Comparison of ENCODE assay signal across 14 cellular contexts in genomic region chr16:1192384-1193073, GRCh38. TPM values are rescaled to one million over a fixed set of nuclear protein-coding genes. Genes with fewer than 3 reads are reported as not detected.
DNase-seq lines count a peak whose midpoint lies in the region; ATAC-seq, FAIRE-seq and TF ChIP-seq lines count a peak whose summit lies in the region.
"Had no signal": no experiment of that assay in that cellular context is flagged by ENCODE, and none has a peak within 500 bp of the region (broad histone marks: within the 10 kb centered on the region; RNA-seq: fewer than 3 reads in every experiment).

No MANE protein-coding gene starts in this region.

- no peaks in the 10 kb centered on the region for H3K9me1 ChIP-seq in IMR-90 (ENCODE audit: insufficient read depth, low read length)
- H3K9me1 ChIP-seq in K562 (ENCODE audit: control insufficient read depth, insufficient read depth, low read length): no peaks in the 10 kb centered on the region

- no peak overlapping the region for H3K23ac ChIP-seq in IMR-90 (ENCODE audit: low read depth, low read length)

- H2AFZ ChIP-seq in IMR-90 (replicated peaks; ENCODE audit: low read length, poor library complexity): no peak overlapping the region
- H2AFZ ChIP-seq in K562 (ENCODE audit: low read depth, low read length): no peak overlapping the region

- TF ChIP-seq RAD21 in IMR-90 (IDR thresholded peaks at IDR 0.05; ENCODE audit: low read length) (no peak), K562 (CRISPR knock-in tag; conservative IDR thresholded peaks at IDR 0.05 in 1 of 2, IDR thresholded peaks at IDR 0.05 in 1 of 2) (no peak)

- no peak overlapping the region for H2BK5ac ChIP-seq in IMR-90 (ENCODE audit: low read depth, low read length, poor library complexity, severe bottlenecking)

- H3K14ac ChIP-seq in IMR-90 (replicated peaks; ENCODE audit: low read depth, low read length): no peak overlapping the region

- POLR2A ChIA-PET in IMR-90 (lab: Charles Lee; ENCODE audit: unreplicated experiment): no interaction called here
- POLR2A ChIA-PET in K562 (lab: Yijun Ruan, JAX): interaction anchor here (1.1 kb wide), 1 partner anchor 16 kb away, joined by 3 read pairs; no protein-coding TSS in a partner anchor

- dilution Hi-C loops in IMR-90 (cut with HindIII; ENCODE audit: low sequenced_read_pairs, unreplicated experiment): no loop called here

- H3K79me1 ChIP-seq in IMR-90 (ENCODE audit: low read depth in 1 of 2, low read length in 2 of 2): no peaks in the 10 kb centered on the region

- peak overlapping the region; percentile 88 for H2AK9ac ChIP-seq in IMR-90 (replicated peaks; ENCODE audit: low read depth, low read length, poor library complexity)

- CTCF ChIA-PET in IMR-90 (lab: Yijun Ruan, JAX): no interaction called here
- CTCF ChIA-PET in K562 (lab: Yijun Ruan, JAX; ENCODE audit: low intra/inter-chr PET ratio): interaction anchor here (3.5 kb wide), 1 partner anchor 85 kb away, joined by 38 read pairs; no protein-coding TSS in a partner anchor

- H4K8ac ChIP-seq in IMR-90 (ENCODE audit: low read depth in 2 of 2, low read length in 2 of 2): no peak overlapping the region

- no peak overlapping the region for H3K4ac ChIP-seq in IMR-90 (ENCODE audit: low read depth, low read length)

- no peak for TF ChIP-seq CTCF in IMR-90 (conservative IDR thresholded peaks at IDR 0.05; ENCODE audit: low read depth, low read length)
- TF ChIP-seq CTCF in K562 (IDR thresholded peaks at IDR 0.05 in 2 of 3, conservative IDR thresholded peaks at IDR 0.05 in 1 of 3; ENCODE audit: insufficient read depth in 2 of 3, low read depth in 1 of 3, low read length in 3 of 3): no peak

- DNase-seq in IMR-90: no peak
- no peak for DNase-seq in K562 (ENCODE audit: extremely low read depth in 1 of 4, low spot score in 3 of 4)
- no peak for DNase-seq in left lobe of liver (ENCODE audit: low spot score)
- DNase-seq in HUDEP-2 (lab: John Stamatoyannopoulos, UW; ENCODE audit: unreplicated experiment in 76 of 76): no peak
- DNase-seq in activated gamma-delta T cell treated with Interleukin-2 at 50 U/mL for 16 hours: no peak
- DNase-seq in kidney tubule cell (ENCODE audit: low spot score): no peak
- DNase-seq: CD8-positive, alpha-beta T cell; NCI-H748 treated with DMSO at 0.1 percent for 48 hours; Peyer's patch had no signal

- H4K20me1 ChIP-seq in IMR-90 (ENCODE audit: insufficient read depth, low read length) (peaks cover 14% of the 10 kb centered on the region), K562 (replicated peaks; ENCODE audit: control insufficient read depth, insufficient read depth, low read length) (peaks cover 17% of the 10 kb centered on the region)

- H3K27me3 ChIP-seq in IMR-90 (ENCODE audit: control insufficient read depth, insufficient read depth, low read length) (no peaks in the 10 kb centered on the region; the same call in 1 of the 2 replicates), K562 (ENCODE audit: control insufficient read depth in 2 of 2, insufficient read depth in 2 of 2, low read length in 2 of 2) (peaks cover 0 to 32% of the 10 kb centered on the region in 2 experiments; a peak in 2 of 5 replicates), stomach smooth muscle (ENCODE audit: control insufficient read depth in 1 of 2, insufficient read depth in 2 of 2, low read length in 2 of 2) (no peaks in the 10 kb centered on the region)
- H3K27me3 ChIP-seq: BE2C, Peyer's patch had no signal

- H3K4me3 ChIP-seq in IMR-90 (ENCODE audit: insufficient read depth, low read depth, low read length) (no peak overlapping the region), K562 (no peak overlapping the region), stomach smooth muscle (ENCODE audit: low read length in 2 of 2) (no peak overlapping the region)
- H3K4me3 ChIP-seq: Peyer's patch had no signal

- intact Hi-C loops in IMR-90 (cut with micrococcal nuclease): no loop called here
- intact Hi-C loops in K562 (cut with micrococcal nuclease): no loop called here

- H3K18ac ChIP-seq in IMR-90 (ENCODE audit: low read depth, low read length): no peak overlapping the region

- no peak overlapping the region for H2BK120ac ChIP-seq in IMR-90 (ENCODE audit: low read depth, low read length)

- in situ Hi-C loops in IMR-90 (cut with MboI; ENCODE audit: low sequenced_read_pairs): no loop called here
- in situ Hi-C loops in K562 (cut with MboI): no loop called here

- H4K91ac ChIP-seq in IMR-90 (ENCODE audit: insufficient read depth, low read depth, low read length): no peak overlapping the region

- no peaks in the 10 kb centered on the region for H3K4me1 ChIP-seq in IMR-90 (ENCODE audit: control insufficient read depth, insufficient read depth, low read length)
- peaks cover 0 to 54% of the 10 kb centered on the region in 2 experiments; a peak in 3 of 5 replicates for H3K4me1 ChIP-seq in K562 (replicated peaks in 1 of 2; ENCODE audit: control insufficient read depth in 2 of 2, insufficient read depth in 2 of 2, low read length in 2 of 2)
- peaks cover 34% of the 10 kb centered on the region for H3K4me1 ChIP-seq in stomach smooth muscle (ENCODE audit: control insufficient read depth, insufficient read depth, low read length)

- TF ChIP-seq POLR2A in IMR-90 (IDR thresholded peaks at IDR 0.05; ENCODE audit: low read depth, low read length) (no peak), K562 (conservative IDR thresholded peaks at IDR 0.05) (no peak)

- H3K79me2 ChIP-seq in K562 (ENCODE audit: control insufficient read depth, insufficient read depth, low read length): no peaks in the 10 kb centered on the region

- no peak overlapping the region for H3K56ac ChIP-seq in IMR-90 (ENCODE audit: extremely low read depth, insufficient read depth, low read length)

- BruUV-seq in IMR-90 (replicated peaks; lab: Mats Ljungman, UMichigan) (no TSS peak), K562 (replicated peaks; lab: Mats Ljungman, UMichigan) (no TSS peak)

- H3K4me2 ChIP-seq in IMR-90 (ENCODE audit: low read depth, low read length) (no peak overlapping the region), K562 (ENCODE audit: insufficient read depth, low read length) (no peak overlapping the region; the same call in 1 of the 2 replicates)

- WGBS in IMR-90 (ENCODE audit: extremely low coverage in 2 of 2, insufficient read length in 1 of 2), 2 experiments: 80% methylated on average over 1 of the region's 9 CpGs; no CpG with 5 or more reads in 1 of the 2 experiments
- 0% methylated on average over 4 of the region's 9 CpGs for WGBS in K562 (ENCODE audit: insufficient coverage, low coverage, missing lambda C conversion rate)

- H3K27ac ChIP-seq in IMR-90 (ENCODE audit: insufficient read depth, low read length) (no peak overlapping the region), K562 (ENCODE audit: extremely low read depth, low read depth, low read length) (no peak overlapping the region), stomach smooth muscle (ENCODE audit: low read length) (peak overlapping the region; percentile 85)
- H3K27ac ChIP-seq: Peyer's patch had no signal

- no peak for FAIRE-seq in K562 (lab: Jason Lieb, UNC)

- H3K9me3 ChIP-seq in IMR-90 (ENCODE audit: control insufficient read depth, insufficient read depth, low read length) (no peaks in the 10 kb centered on the region), K562 (replicated peaks; ENCODE audit: control insufficient read depth, insufficient read depth, low read depth, low read length) (no peaks in the 10 kb centered on the region), stomach smooth muscle (ENCODE audit: control insufficient read depth in 2 of 2, low read length in 2 of 2) (no peaks in the 10 kb centered on the region)
- H3K9me3 ChIP-seq: BE2C, Peyer's patch had no signal

- no peak overlapping the region for H2BK15ac ChIP-seq in IMR-90 (ENCODE audit: low read depth, low read length)

- no peak overlapping the region for H2AK5ac ChIP-seq in IMR-90 (ENCODE audit: low read depth, low read length)

- H2BK20ac ChIP-seq in IMR-90 (ENCODE audit: low read depth, low read length): no peak overlapping the region

- ATAC-seq in IMR-90 (ENCODE audit: low read depth) (no peak), K562 (no peak), left lobe of liver (peak; percentile 45), GM21528 (IDR thresholded peaks at IDR 0.05; ENCODE audit: low FRiP score, unreplicated experiment) (no peak)
- ATAC-seq: CD8-positive, alpha-beta T cell had no signal

- TF ChIP-seq EP300 in K562 (IDR thresholded peaks at IDR 0.05; ENCODE audit: low read length): no peak

- no peaks in the 10 kb centered on the region for H3K36me3 ChIP-seq in IMR-90 (ENCODE audit: control insufficient read depth, insufficient read depth, low read length)
- H3K36me3 ChIP-seq in K562 (ENCODE audit: control insufficient read depth, insufficient read depth, low read length): no peaks in the 10 kb centered on the region
- peaks cover 2 to 3% of the 10 kb centered on the region in 2 donors for H3K36me3 ChIP-seq in stomach smooth muscle (ENCODE audit: control insufficient read depth in 2 of 2, insufficient read depth in 2 of 2, low read length in 2 of 2)
- H3K36me3 ChIP-seq: BE2C, Peyer's patch had no signal

- H3K9ac ChIP-seq in IMR-90 (ENCODE audit: low read depth, low read length) (no peak overlapping the region), K562 (ENCODE audit: insufficient read depth in 1 of 2, low read depth in 2 of 2, low read length in 2 of 2) (no peak overlapping the region; a peak in 1 of 4 replicates), stomach smooth muscle (ENCODE audit: low read length in 2 of 2) (peak overlapping the region; percentile 15 to 21)

- H4K5ac ChIP-seq in IMR-90 (ENCODE audit: low read depth, low read length): no peak overlapping the region

RNA-seq across cellular contexts. Expression of gene TPSG1, which starts 32.5 kb away (rescaled TPM):
- total RNA-seq in IMR-90 (2012; rRNA removed) (not detected in 2 replicates), K562 (2014; rRNA removed) (not detected in 2 replicates), K562 (2014; rRNA removed; fragmentation: Illumina TruSeq; extraction: Trizol) (not detected in 2 replicates), K562 (2015; rRNA removed; fragmentation: Illumina TruSeq; extraction: Trizol) (not detected in 2 replicates), K562 (2021) (not detected in 2 replicates), left lobe of liver (0.15 TPM)
- polyA plus RNA-seq in IMR-90 (2012; rRNA removed) (not detected in 2 replicates), K562 (2011; rRNA removed) (not detected in 2 replicates), K562 (2014; fragmentation: Illumina TruSeq; extraction: Trizol) (not detected in 2 replicates), K562 (2014; fragmentation: Nextera tagmentation; extraction: Ambion mirVana) (not detected), K562 (2014; rRNA removed) (not detected in 2 replicates)
- polyA plus RNA-seq in IMR-90 (2012; cell fraction: cytosol; rRNA removed): not detected in 2 replicates
- polyA plus RNA-seq in IMR-90 (2012; cell fraction: nucleus; rRNA removed; ENCODE audit: low replicate concordance): not detected in 2 replicates
- total RNA-seq in K562 (2011; cell fraction: chromatin; rRNA removed; ENCODE audit: low replicate concordance): not detected in 2 replicates
- total RNA-seq in K562 (2011; cell fraction: nucleolus; rRNA removed): not detected in 2 replicates
- not detected in 2 replicates for total RNA-seq in K562 (2011; cell fraction: nucleoplasm; rRNA removed)
- polyA plus RNA-seq in K562 (2011; cell fraction: cytosol; rRNA removed): not detected in 2 replicates
- not detected in 2 replicates for polyA plus RNA-seq in K562 (2011; cell fraction: nucleus; rRNA removed)
- polyA plus RNA-seq in K562 (2012): not detected in 2 replicates
- not detected in 2 replicates for polyA minus RNA-seq in K562 (2011; rRNA and poly(A)+ RNA removed)
- not detected in 2 replicates for polyA minus RNA-seq in K562 (2011; cell fraction: cytosol; rRNA and poly(A)+ RNA removed)
- not detected in 2 replicates for polyA minus RNA-seq in K562 (2011; cell fraction: nucleus; rRNA and poly(A)+ RNA removed)
- total RNA-seq: CD8-positive, alpha-beta T cell; H7 had no signal
- polyA plus RNA-seq: IgD-negative memory B cell had no signal

RNA-seq across cellular contexts. Expression of gene TPSB2, which starts 37.5 kb away (rescaled TPM):
- not detected in 2 replicates for total RNA-seq in IMR-90 (2012; rRNA removed)
- polyA plus RNA-seq in IMR-90 (2012; rRNA removed): not detected in 2 replicates
- polyA plus RNA-seq in IMR-90 (2012; cell fraction: cytosol; rRNA removed): not detected in 2 replicates
- polyA plus RNA-seq in IMR-90 (2012; cell fraction: nucleus; rRNA removed; ENCODE audit: low replicate concordance): not detected in 2 replicates
- not detected in 2 replicates for total RNA-seq in K562 (2011; cell fraction: chromatin; rRNA removed; ENCODE audit: low replicate concordance)
- not detected in 2 replicates for total RNA-seq in K562 (2011; cell fraction: nucleolus; rRNA removed)
- not detected in 2 replicates for total RNA-seq in K562 (2011; cell fraction: nucleoplasm; rRNA removed)
- total RNA-seq in K562 (2014; rRNA removed): not detected in 2 replicates
- total RNA-seq in K562 (2014; rRNA removed; fragmentation: Illumina TruSeq; extraction: Trizol): not detected in 2 replicates
- total RNA-seq in K562 (2015; rRNA removed; fragmentation: Illumina TruSeq; extraction: Trizol): not detected in 2 replicates
- 0.16 and 0.18 TPM in 2 replicates for total RNA-seq in K562 (2021)
- polyA plus RNA-seq in K562 (2011; rRNA removed): not detected in 2 replicates
- polyA plus RNA-seq in K562 (2011; cell fraction: cytosol; rRNA removed): not detected in 2 replicates
- not detected in 2 replicates for polyA plus RNA-seq in K562 (2011; cell fraction: nucleus; rRNA removed)
- polyA plus RNA-seq in K562 (2012): not detected in 2 replicates
- polyA plus RNA-seq in K562 (2014; fragmentation: Illumina TruSeq; extraction: Trizol): not detected in 2 replicates
- not detected for polyA plus RNA-seq in K562 (2014; fragmentation: Nextera tagmentation; extraction: Ambion mirVana)
- not detected in 2 replicates for polyA plus RNA-seq in K562 (2014; rRNA removed)
- not detected in 2 replicates for polyA minus RNA-seq in K562 (2011; rRNA and poly(A)+ RNA removed)
- polyA minus RNA-seq in K562 (2011; cell fraction: cytosol; rRNA and poly(A)+ RNA removed): not detected in 2 replicates
- polyA minus RNA-seq in K562 (2011; cell fraction: nucleus; rRNA and poly(A)+ RNA removed): not detected in 2 replicates
- 1.6 TPM for total RNA-seq in left lobe of liver
- total RNA-seq: CD8-positive, alpha-beta T cell; H7 had no signal
- polyA plus RNA-seq: IgD-negative memory B cell had no signal

RNA-seq across cellular contexts. Expression of gene CACNA1H, which starts 39.6 kb away (rescaled TPM):
- 1.6 and 1.7 TPM in 2 replicates for total RNA-seq in IMR-90 (2012; rRNA removed)
- 5.8 and 6.1 TPM in 2 replicates for polyA plus RNA-seq in IMR-90 (2012; rRNA removed)
- polyA plus RNA-seq in IMR-90 (2012; cell fraction: cytosol; rRNA removed): 4.9 and 8.1 TPM in 2 replicates
- 12.2 and 35.8 TPM in 2 replicates for polyA plus RNA-seq in IMR-90 (2012; cell fraction: nucleus; rRNA removed; ENCODE audit: low replicate concordance)
- total RNA-seq in K562 (2011; cell fraction: chromatin; rRNA removed; ENCODE audit: low replicate concordance): 0.44 and 1.6 TPM in 2 replicates
- 0.79 and 1.2 TPM in 2 replicates for total RNA-seq in K562 (2011; cell fraction: nucleolus; rRNA removed)
- 0.22 and 0.53 TPM in 2 replicates for total RNA-seq in K562 (2011; cell fraction: nucleoplasm; rRNA removed)
- 0.04 TPM in 1 of 2 replicates, not detected in the other for total RNA-seq in K562 (2014; rRNA removed)
- not detected in 2 replicates for total RNA-seq in K562 (2014; rRNA removed; fragmentation: Illumina TruSeq; extraction: Trizol)
- not detected in 2 replicates for total RNA-seq in K562 (2015; rRNA removed; fragmentation: Illumina TruSeq; extraction: Trizol)
- 0.09 and 0.18 TPM in 2 replicates for total RNA-seq in K562 (2021)
- polyA plus RNA-seq in K562 (2011; rRNA removed): 0.10 and 0.11 TPM in 2 replicates
- polyA plus RNA-seq in K562 (2011; cell fraction: cytosol; rRNA removed): 0.10 and 0.12 TPM in 2 replicates
- polyA plus RNA-seq in K562 (2011; cell fraction: nucleus; rRNA removed): 0.11 and 0.40 TPM in 2 replicates
- 0.07 and 0.12 TPM in 2 replicates for polyA plus RNA-seq in K562 (2012)
- not detected in 2 replicates for polyA plus RNA-seq in K562 (2014; fragmentation: Illumina TruSeq; extraction: Trizol)
- polyA plus RNA-seq in K562 (2014; fragmentation: Nextera tagmentation; extraction: Ambion mirVana): not detected
- not detected in 2 replicates for polyA plus RNA-seq in K562 (2014; rRNA removed)
- 0.03 and 0.04 TPM in 2 replicates for polyA minus RNA-seq in K562 (2011; rRNA and poly(A)+ RNA removed)
- polyA minus RNA-seq in K562 (2011; cell fraction: cytosol; rRNA and poly(A)+ RNA removed): not detected in 2 replicates
- 0.27 and 0.33 TPM in 2 replicates for polyA minus RNA-seq in K562 (2011; cell fraction: nucleus; rRNA and poly(A)+ RNA removed)
- 4.2 TPM for total RNA-seq in left lobe of liver
- polyA plus RNA-seq: IgD-negative memory B cell had no signal

RNA-seq across cellular contexts. Expression of gene TPSAB1, which starts 48.0 kb away (rescaled TPM):
- total RNA-seq in IMR-90 (2012; rRNA removed): not detected in 2 replicates
- not detected in 2 replicates for polyA plus RNA-seq in IMR-90 (2012; rRNA removed)
- not detected in 2 replicates for polyA plus RNA-seq in IMR-90 (2012; cell fraction: cytosol; rRNA removed)
- not detected in 2 replicates for polyA plus RNA-seq in IMR-90 (2012; cell fraction: nucleus; rRNA removed; ENCODE audit: low replicate concordance)
- total RNA-seq in K562 (2011; cell fraction: chromatin; rRNA removed; ENCODE audit: low replicate concordance): not detected in 2 replicates
- not detected in 2 replicates for total RNA-seq in K562 (2011; cell fraction: nucleolus; rRNA removed)
- not detected in 2 replicates for total RNA-seq in K562 (2011; cell fraction: nucleoplasm; rRNA removed)
- total RNA-seq in K562 (2014; rRNA removed): not detected in 2 replicates
- total RNA-seq in K562 (2014; rRNA removed; fragmentation: Illumina TruSeq; extraction: Trizol): not detected in 2 replicates
- total RNA-seq in K562 (2015; rRNA removed; fragmentation: Illumina TruSeq; extraction: Trizol): not detected in 2 replicates
- total RNA-seq in K562 (2021): 0.31 TPM in 1 of 2 replicates, not detected in the other
- polyA plus RNA-seq in K562 (2011; rRNA removed): not detected in 2 replicates
- polyA plus RNA-seq in K562 (2011; cell fraction: cytosol; rRNA removed): not detected in 2 replicates
- not detected in 2 replicates for polyA plus RNA-seq in K562 (2011; cell fraction: nucleus; rRNA removed)
- polyA plus RNA-seq in K562 (2012): 0.10 TPM in 1 of 2 replicates, not detected in the other
- polyA plus RNA-seq in K562 (2014; fragmentation: Illumina TruSeq; extraction: Trizol): not detected in 2 replicates
- not detected for polyA plus RNA-seq in K562 (2014; fragmentation: Nextera tagmentation; extraction: Ambion mirVana)
- not detected in 2 replicates for polyA plus RNA-seq in K562 (2014; rRNA removed)
- polyA minus RNA-seq in K562 (2011; rRNA and poly(A)+ RNA removed): not detected in 2 replicates
- not detected in 2 replicates for polyA minus RNA-seq in K562 (2011; cell fraction: cytosol; rRNA and poly(A)+ RNA removed)
- not detected in 2 replicates for polyA minus RNA-seq in K562 (2011; cell fraction: nucleus; rRNA and poly(A)+ RNA removed)
- total RNA-seq in left lobe of liver: 1.6 TPM
- total RNA-seq: CD8-positive, alpha-beta T cell; H7 had no signal
- polyA plus RNA-seq: IgD-negative memory B cell had no signal

Comparison
In these comparisons a context has a peak if more than half of its experiments do, and no peak if none do; other contexts are left out.
1. H3K9ac ChIP-seq: peak in stomach smooth muscle (2 of 2); none in IMR-90 (single experiment) and K562 (0 of 2).